ENCODE assay signal across 9 cellular contexts in the genomic region with DNA sequence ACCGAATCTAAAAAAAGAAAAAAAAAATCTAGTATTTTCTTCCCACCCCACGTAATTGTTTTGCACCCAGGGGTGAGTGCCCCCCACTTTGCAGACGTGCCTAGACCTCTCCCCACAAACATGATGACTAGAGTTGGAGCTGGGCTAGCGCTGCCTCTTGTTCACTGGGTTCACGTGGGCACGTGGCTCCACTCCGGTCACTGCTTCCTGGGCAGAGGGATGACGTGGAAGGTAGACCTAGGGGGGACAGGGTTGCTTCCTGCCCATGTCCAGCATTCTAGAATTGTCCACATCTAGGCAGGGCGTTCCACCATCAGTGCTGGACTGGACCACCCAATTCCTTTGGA. TPM values are rescaled to one million over a fixed set of nuclear protein-coding genes. Genes with fewer than 3 reads are reported as not detected.
DNase-seq lines count a peak whose midpoint lies in the region; ATAC-seq and TF ChIP-seq lines count a peak whose summit lies in the region.
"Had no signal": no experiment of that assay in that cellular context is flagged by ENCODE, and none has a peak within 500 bp of the region (broad histone marks: within the 10 kb centered on the region; RNA-seq: fewer than 3 reads in every experiment).

No MANE protein-coding gene starts in this region.

- peaks cover 10% of the 10 kb centered on the region for H3K4me1 Mint-ChIP-seq in activated naive CD4-positive, alpha-beta T cell treated with anti-CD3 and anti-CD28 coated beads for 36 hours (ENCODE audit: low read depth)
- peaks cover 18 to 20% of the 10 kb centered on the region in 2 donors for H3K4me1 Mint-ChIP-seq in stimulated activated naive B cell treated with anti-CD40 and anti-IgM and Interleukin-4, amounts not matched to agents 10 μg/mL and 1 μg/mL and 100 μg/mL, for 72 hours

- H3K4me3 ChIP-seq in Panc1 (ENCODE audit: low read depth in 2 of 2, low read length in 2 of 2), result no peak overlapping the region
- H3K4me3 ChIP-seq in hepatocyte, result no peak overlapping the region

- peaks cover 11% of the 10 kb centered on the region for H3K4me1 ChIP-seq in Panc1 (ENCODE audit: control insufficient read depth, insufficient read depth, low read length)
- H3K4me1 ChIP-seq in hepatocyte (ENCODE audit: insufficient read depth), result peaks cover 17% of the 10 kb centered on the region

- DNase-seq in activated naive CD4-positive, alpha-beta T cell treated with anti-CD3 and anti-CD28 coated beads for 36 hours, result no peak
- DNase-seq in activated naive CD4-positive, alpha-beta T cell treated with anti-CD3 and anti-CD28 coated beads, Interleukin-2, amount 50 U/mL, for 16 hours, result no peak
- DNase-seq in Panc1 (ENCODE audit: low read depth, low spot score), result no peak
- no peak for DNase-seq in hepatocyte (ENCODE audit: low spot score)
- no peak for DNase-seq in stimulated activated naive B cell treated with anti-CD40 and anti-IgM and Interleukin-4, amounts not matched to agents 10 μg/mL and 1 μg/mL and 100 μg/mL, for 72 hours
- DNase-seq in NCI-H69 (lab: John Stamatoyannopoulos, UW), result no peak
- DNase-seq in NCI-H345 (lab: John Stamatoyannopoulos, UW), result no peak
- DNase-seq: central memory CD4-positive, alpha-beta T cell had no signal

- H3K9me3 Mint-ChIP-seq in activated naive CD4-positive, alpha-beta T cell treated with anti-CD3 and anti-CD28 coated beads for 36 hours, result no peaks in the 10 kb centered on the region
- H3K9me3 Mint-ChIP-seq in stimulated activated naive B cell treated with anti-CD40 and anti-IgM and Interleukin-4, amounts not matched to agents 10 μg/mL and 1 μg/mL and 100 μg/mL, for 72 hours, result no peaks in the 10 kb centered on the region

- BruUV-seq in Panc1 (replicated peaks; lab: Mats Ljungman, UMichigan), result no TSS peak

- CTCF ChIA-PET in activated naive CD4-positive, alpha-beta T cell treated with anti-CD3 and anti-CD28 coated beads for 36 hours (lab: Charles Lee), result interaction anchor here (0.6 kb wide), 1 partner anchor 329 kb away, joined by 3 read pairs; no protein-coding TSS in a partner anchor
- CTCF ChIA-PET in Panc1 (lab: Charles Lee), result interaction anchor here (0.5 kb wide), 1 partner anchor 255 kb away, joined by 5 read pairs; no protein-coding TSS in a partner anchor

- H3K27me3 ChIP-seq in Panc1 (ENCODE audit: control insufficient read depth, insufficient read depth, low read length) (no peaks in the 10 kb centered on the region), hepatocyte (no peaks in the 10 kb centered on the region)

- WGBS in hepatocyte (ENCODE audit: low lambda C conversion rate, missing lambda C conversion rate), result 95% methylated on average over 9 of the region's 9 CpGs

- POLR2A ChIA-PET in Panc1 (lab: Charles Lee), result interaction anchor here (0.7 kb wide), 1 partner anchor 34 kb away, joined by 10 read pairs; no protein-coding TSS in a partner anchor

- no peak overlapping the region for H2AFZ ChIP-seq in hepatocyte

- H3K4me2 ChIP-seq in hepatocyte, result peak overlapping the region; percentile 78

- no peaks in the 10 kb centered on the region for H3K9me2 ChIP-seq in hepatocyte (replicated peaks; ENCODE audit: insufficient read depth)

- no peaks in the 10 kb centered on the region for H3K9me3 ChIP-seq in Panc1 (ENCODE audit: control insufficient read depth, insufficient read depth, low read depth, low read length)
- no peaks in the 10 kb centered on the region for H3K9me3 ChIP-seq in hepatocyte (ENCODE audit: low read depth)

- TF ChIP-seq CTCF in Panc1 (IDR thresholded peaks at IDR 0.05), result no peak
- no peak for TF ChIP-seq CTCF in hepatocyte (IDR thresholded peaks at IDR 0.05; ENCODE audit: poor library complexity)

- H3K27ac ChIP-seq in Panc1 (ENCODE audit: low read length) (peak overlapping the region; percentile 67; the same call in 1 of the 2 replicates), hepatocyte (peak overlapping the region; percentile 86)

- no peak overlapping the region for H3K27ac Mint-ChIP-seq in activated naive CD4-positive, alpha-beta T cell treated with anti-CD3 and anti-CD28 coated beads for 36 hours
- H3K27ac Mint-ChIP-seq in stimulated activated naive B cell treated with anti-CD40 and anti-IgM and Interleukin-4, amounts not matched to agents 10 μg/mL and 1 μg/mL and 100 μg/mL, for 72 hours, result no peak overlapping the region

- H3K36me3 ChIP-seq in Panc1 (ENCODE audit: control insufficient read depth, insufficient read depth, low read length), result peaks cover 3% of the 10 kb centered on the region; the same call in 1 of the 2 replicates
- H3K36me3 ChIP-seq in hepatocyte (replicated peaks; ENCODE audit: insufficient read depth, low read depth), result no peaks in the 10 kb centered on the region

- H3K79me2 ChIP-seq in hepatocyte, result peaks cover 15% of the 10 kb centered on the region

- no peaks in the 10 kb centered on the region for H4K20me1 ChIP-seq in hepatocyte (ENCODE audit: insufficient read depth, poor library complexity, severe bottlenecking)

- peak overlapping the region; percentile 43 for H3K4me3 Mint-ChIP-seq in activated naive CD4-positive, alpha-beta T cell treated with anti-CD3 and anti-CD28 coated beads for 36 hours
- H3K4me3 Mint-ChIP-seq in stimulated activated naive B cell treated with anti-CD40 and anti-IgM and Interleukin-4, amounts not matched to agents 10 μg/mL and 1 μg/mL and 100 μg/mL, for 72 hours, result peak overlapping the region; percentile 82 to 84

- no peaks in the 10 kb centered on the region for H3K27me3 Mint-ChIP-seq in activated naive CD4-positive, alpha-beta T cell treated with anti-CD3 and anti-CD28 coated beads for 36 hours (ENCODE audit: low read depth)
- H3K27me3 Mint-ChIP-seq in stimulated activated naive B cell treated with anti-CD40 and anti-IgM and Interleukin-4, amounts not matched to agents 10 μg/mL and 1 μg/mL and 100 μg/mL, for 72 hours, result no peaks in the 10 kb centered on the region

- ATAC-seq in Panc1 (no peak), GM18870 (IDR thresholded peaks at IDR 0.05; ENCODE audit: unreplicated experiment) (no peak)
- no peak for ATAC-seq in stimulated activated naive B cell treated with anti-CD40 and anti-IgM and Interleukin-4, amounts not matched to agents 10 μg/mL and 1 μg/mL and 100 μg/mL, for 72 hours (replicated peaks)

- H3K36me3 Mint-ChIP-seq in activated naive CD4-positive, alpha-beta T cell treated with anti-CD3 and anti-CD28 coated beads for 36 hours (ENCODE audit: low read depth), result peaks cover 4% of the 10 kb centered on the region
- peaks cover 12 to 14% of the 10 kb centered on the region in 2 donors for H3K36me3 Mint-ChIP-seq in stimulated activated naive B cell treated with anti-CD40 and anti-IgM and Interleukin-4, amounts not matched to agents 10 μg/mL and 1 μg/mL and 100 μg/mL, for 72 hours

- intact Hi-C loops in activated naive CD4-positive, alpha-beta T cell treated with anti-CD3 and anti-CD28 coated beads for 36 hours (cut with micrococcal nuclease), result loop anchor here (1.0 to 5.0 kb wide), 6 partner anchors 12 to 504 kb away; a partner anchor contains a TSS
- intact Hi-C loops in Panc1 (cut with micrococcal nuclease; ENCODE audit: unreplicated experiment), result no loop called here

- in situ Hi-C loops in Panc1 (cut with HindIII; ENCODE audit: low pct_unique_long_range_greater_than_20kb, low sequenced_read_pairs), result no loop called here

RNA-seq across cellular contexts. Expression of a gene that starts 0.9 kb away (rescaled TPM):
- total RNA-seq in activated naive CD4-positive, alpha-beta T cell treated with anti-CD3 and anti-CD28 coated beads for 36 hours, result 1 to 10 TPM; 7.9 to 9.2 TPM
- total RNA-seq in Panc1 (2021; ENCODE audit: unreplicated experiment), result 59.6 TPM
- 83.9 TPM for polyA plus RNA-seq in Panc1 (2012; ENCODE audit: insufficient read length)
- total RNA-seq in hepatocyte, result 23.8 and 24.6 TPM in 2 replicates
- polyA plus RNA-seq in hepatocyte, result 10.7 and 16.2 TPM in 2 replicates

RNA-seq across cellular contexts. Expression of a gene that starts 54.8 kb away (rescaled TPM):
- total RNA-seq in activated naive CD4-positive, alpha-beta T cell treated with anti-CD3 and anti-CD28 coated beads for 36 hours, result under 1 TPM; 0.07 to 0.19 TPM
- 0.26 TPM for total RNA-seq in Panc1 (2021; ENCODE audit: unreplicated experiment)
- not detected for polyA plus RNA-seq in Panc1 (2012; ENCODE audit: insufficient read length)
- 45.2 and 58.1 TPM in 2 replicates for total RNA-seq in hepatocyte
- polyA plus RNA-seq in hepatocyte, result 37.7 and 42.5 TPM in 2 replicates

Comparison
In these comparisons a context has a peak if more than half of its experiments do, and no peak if none do; other contexts are left out.
1. RNA of a gene that starts 54.8 kb away (total RNA-seq): 45.2 to 58.1 TPM in hepatocyte; 0.26 TPM in Panc1 (single experiment) and 0.07 to 0.19 TPM in activated naive CD4-positive, alpha-beta T cell treated with anti-CD3 and anti-CD28 coated beads for 36 hours; every median in the first group is over 10 times any median in the second.